Comparison of ENCODE assay signal across 16 cellular contexts in genomic region chr5:10990626-10991025, GRCh38.
DNase-seq lines count a peak whose midpoint lies in the region; ATAC-seq, FAIRE-seq and TF ChIP-seq lines count a peak whose summit lies in the region.
"Had no signal": no experiment of that assay in that cellular context is flagged by ENCODE, and none has a peak within 500 bp of the region (broad histone marks: within the 10 kb centered on the region; RNA-seq: fewer than 3 reads in every experiment).

No MANE protein-coding gene starts in this region.

- H3K4me3 ChIP-seq in CD8-positive, alpha-beta T cell (ENCODE audit: low read depth, low read length): no peak overlapping the region
- H3K4me3 ChIP-seq: GM12878, GM23248, HAP-1 had no signal

- TF ChIP-seq CTCF in D721Med (IDR thresholded peaks at IDR 0.05; ENCODE audit: insufficient read depth, missing control alignments): no peak
- TF ChIP-seq CTCF in CD8-positive, alpha-beta T cell (IDR thresholded peaks at IDR 0.05): no peak

- H3K9me3 Mint-ChIP-seq in CD8-positive, alpha-beta T cell: no peaks in the 10 kb centered on the region
- H3K9me3 Mint-ChIP-seq in activated CD4-positive, alpha-beta T cell treated with anti-CD3 and anti-CD28 coated beads, Interleukin-2, amount 10 ng/mL, durations not matched to agents 24 days and 14 days: no peaks in the 10 kb centered on the region

- no peak for ATAC-seq in CD8-positive, alpha-beta T cell
- ATAC-seq: GM12878 had no signal

- no peaks in the 10 kb centered on the region for H3K36me3 Mint-ChIP-seq in CD8-positive, alpha-beta T cell
- no peaks in the 10 kb centered on the region for H3K36me3 Mint-ChIP-seq in activated CD4-positive, alpha-beta T cell treated with anti-CD3 and anti-CD28 coated beads, Interleukin-2, amount 10 ng/mL, durations not matched to agents 24 days and 14 days (ENCODE audit: low read depth)

- POLR2A ChIA-PET in CD8-positive, alpha-beta T cell (lab: Charles Lee): no interaction called here

- peaks cover 5% of the 10 kb centered on the region for H3K27me3 ChIP-seq in CD8-positive, alpha-beta T cell (ENCODE audit: insufficient read depth, low read length)

- H3K27ac ChIP-seq in CD8-positive, alpha-beta T cell (ENCODE audit: low read depth, low read length): no peak overlapping the region
- H3K27ac ChIP-seq: GM23248 had no signal

- FAIRE-seq in D721Med (lab: Jason Lieb, UNC): no peak
- FAIRE-seq: GM12878, GM18507 had no signal

- no peak overlapping the region for H3K27ac Mint-ChIP-seq in CD8-positive, alpha-beta T cell
- H3K27ac Mint-ChIP-seq in activated CD4-positive, alpha-beta T cell treated with anti-CD3 and anti-CD28 coated beads, Interleukin-2, amount 10 ng/mL, durations not matched to agents 24 days and 14 days: no peak overlapping the region
- H3K27ac Mint-ChIP-seq: B cell; CD4-positive, CD25-positive, alpha-beta regulatory T cell had no signal

- peaks cover 7% of the 10 kb centered on the region for H3K4me1 ChIP-seq in CD8-positive, alpha-beta T cell (ENCODE audit: insufficient read depth, low read length)
- H3K4me1 ChIP-seq: Caco-2, HAP-1 had no signal

- DNase-seq in NCI-H748 (lab: John Stamatoyannopoulos, UW; ENCODE audit: unreplicated experiment): peak; percentile 43
- DNase-seq in NCI-H748 treated with DMSO at 0.1 percent for 48 hours (lab: John Stamatoyannopoulos, UW): no peak
- peak; percentile 27 for DNase-seq in D721Med (ENCODE audit: insufficient read length, low spot score)
- DNase-seq in NCI-H69 (lab: John Stamatoyannopoulos, UW): peak; percentile 64
- peak; percentile 27 for DNase-seq in islet precursor cell
- no peak for DNase-seq in CD8-positive, alpha-beta T cell
- DNase-seq in activated CD4-positive, alpha-beta T cell treated with anti-CD3 and anti-CD28 coated beads, Interleukin-2, amount 10 ng/mL, durations not matched to agents 24 days and 14 days: no peak
- DNase-seq: C1 segment of cervical spinal cord; Caco-2; CD4-positive, CD25-positive, alpha-beta regulatory T cell; DMS79 treated with DMSO at 0.1 percent for 48 hours; GM23248 had no signal

- H3K36me3 ChIP-seq in CD8-positive, alpha-beta T cell (ENCODE audit: insufficient read depth, low read length): no peaks in the 10 kb centered on the region
- H3K36me3 ChIP-seq: HAP-1 had no signal

- H3K27me3 Mint-ChIP-seq in CD8-positive, alpha-beta T cell (ENCODE audit: low read depth): peaks cover 26% of the 10 kb centered on the region
- peaks cover 4% of the 10 kb centered on the region for H3K27me3 Mint-ChIP-seq in activated CD4-positive, alpha-beta T cell treated with anti-CD3 and anti-CD28 coated beads, Interleukin-2, amount 10 ng/mL, durations not matched to agents 24 days and 14 days

- intact Hi-C loops in CD8-positive, alpha-beta T cell (cut with DNase I, micrococcal nuclease): no loop called here
- intact Hi-C loops in activated CD4-positive, alpha-beta T cell treated with anti-CD3 and anti-CD28 coated beads, Interleukin-2, amount 10 ng/mL, durations not matched to agents 24 days and 14 days (cut with micrococcal nuclease): no loop called here

- H3K9me3 ChIP-seq in CD8-positive, alpha-beta T cell (ENCODE audit: low read length): no peaks in the 10 kb centered on the region
- H3K9me3 ChIP-seq: HAP-1 had no signal

- peaks cover 11% of the 10 kb centered on the region for H3K4me1 Mint-ChIP-seq in CD8-positive, alpha-beta T cell (ENCODE audit: low read depth)
- H3K4me1 Mint-ChIP-seq in activated CD4-positive, alpha-beta T cell treated with anti-CD3 and anti-CD28 coated beads, Interleukin-2, amount 10 ng/mL, durations not matched to agents 24 days and 14 days: peaks cover 7% of the 10 kb centered on the region

- CTCF ChIA-PET in CD8-positive, alpha-beta T cell (lab: Charles Lee): no interaction called here

- H3K4me3 Mint-ChIP-seq in CD8-positive, alpha-beta T cell: no peak overlapping the region
- no peak overlapping the region for H3K4me3 Mint-ChIP-seq in activated CD4-positive, alpha-beta T cell treated with anti-CD3 and anti-CD28 coated beads, Interleukin-2, amount 10 ng/mL, durations not matched to agents 24 days and 14 days
- H3K4me3 Mint-ChIP-seq: B cell; CD4-positive, CD25-positive, alpha-beta regulatory T cell had no signal

Comparison
In these comparisons a context has a peak if more than half of its experiments do, and no peak if none do; other contexts are left out.
1. DNase-seq: peak in NCI-H748 (single experiment), D721Med (single experiment), NCI-H69 (single experiment) and islet precursor cell (single experiment); none in NCI-H748 treated with DMSO at 0.1 percent for 48 hours (single experiment), CD8-positive, alpha-beta T cell (0 of 7) and activated CD4-positive, alpha-beta T cell treated with anti-CD3 and anti-CD28 coated beads, Interleukin-2, amount 10 ng/mL, durations not matched to agents 24 days and 14 days (single experiment).